ENCODE assay signal across 24 cellular contexts in genomic region chr20:41357424-41358163, GRCh38. TPM values are rescaled to one million over a fixed set of nuclear protein-coding genes. Genes with fewer than 3 reads are reported as not detected.
DNase-seq lines count a peak whose midpoint lies in the region; ATAC-seq and TF ChIP-seq lines count a peak whose summit lies in the region.
"Had no signal": no experiment of that assay in that cellular context is flagged by ENCODE, and none has a peak within 500 bp of the region (broad histone marks: within the 10 kb centered on the region; RNA-seq: fewer than 3 reads in every experiment).

No MANE protein-coding gene starts in this region.

- H3K9me3 ChIP-seq in Loucy (ENCODE audit: insufficient read depth, low read depth, low read length) = no peaks in the 10 kb centered on the region
- H3K9me3 ChIP-seq: colonic mucosa, esophagus muscularis mucosa, upper lobe of right lung had no signal

- ATAC-seq in Right ventricle myocardium inferior (peak; percentile 21), foreskin keratinocyte (no peak), left colon (no peak)
- ATAC-seq in stimulated activated effector memory CD8-positive, alpha-beta T cell treated with anti-CD3 and anti-CD28 coated beads, Interleukin-12 subunit alpha, Interleukin-12 subunit beta, amount 100 ng/mL, for 72 hours = peak; percentile 3
- ATAC-seq: activated CD8-positive, alpha-beta T cell treated with anti-CD3 and anti-CD28 coated beads, Interleukin-2, amount 10 ng/mL, durations not matched to agents 7 days and 5 days; CD8-positive, alpha-beta T cell; upper lobe of right lung had no signal

- no peak overlapping the region for H3K4me2 ChIP-seq in Loucy (ENCODE audit: low read depth, low read length, poor library complexity, severe bottlenecking)

- H3K9me3 Mint-ChIP-seq in stimulated activated effector memory CD8-positive, alpha-beta T cell treated with anti-CD3 and anti-CD28 coated beads, Interleukin-12 subunit alpha, Interleukin-12 subunit beta, amount 100 ng/mL, for 72 hours = no peaks in the 10 kb centered on the region
- H3K9me3 Mint-ChIP-seq in CD14-positive monocyte = peaks cover 0 to 4% (median 0%) of the 10 kb centered on the region in 7 donors
- no peaks in the 10 kb centered on the region for H3K9me3 Mint-ChIP-seq in activated CD4-positive, alpha-beta memory T cell treated with anti-CD3 and anti-CD28 coated beads, Interleukin-2, amount 10 ng/mL, durations not matched to agents 7 days and 5 days
- H3K9me3 Mint-ChIP-seq: activated naive CD4-positive, alpha-beta T cell treated with anti-CD3 and anti-CD28 coated beads, Interleukin-2, amount 50 U/mL, for 72 hours; CD8-positive, alpha-beta T cell; nephron; T-cell had no signal

- H3K27me3 ChIP-seq in Loucy (ENCODE audit: insufficient read depth, low read length, poor library complexity, severe bottlenecking) = no peaks in the 10 kb centered on the region
- no peaks in the 10 kb centered on the region for H3K27me3 ChIP-seq in foreskin keratinocyte
- H3K27me3 ChIP-seq: colonic mucosa, esophagus muscularis mucosa, upper lobe of right lung had no signal

- no peaks in the 10 kb centered on the region for H3K9me2 ChIP-seq in Loucy (replicated peaks; ENCODE audit: low read depth, low read length)

- CTCF ChIA-PET in activated CD4-positive, alpha-beta memory T cell treated with anti-CD3 and anti-CD28 coated beads, Interleukin-2, amount 10 ng/mL, durations not matched to agents 7 days and 5 days (lab: Charles Lee) = no interaction called here

- peaks cover 6 to 15% (median 10%) of the 10 kb centered on the region in 3 donors for H3K27me3 Mint-ChIP-seq in CD14-positive monocyte (ENCODE audit: low read depth in 3 of 3)
- H3K27me3 Mint-ChIP-seq in activated CD4-positive, alpha-beta memory T cell treated with anti-CD3 and anti-CD28 coated beads, Interleukin-2, amount 10 ng/mL, durations not matched to agents 7 days and 5 days = no peaks in the 10 kb centered on the region
- H3K27me3 Mint-ChIP-seq: T-cell had no signal

- H3K27ac Mint-ChIP-seq in stimulated activated effector memory CD8-positive, alpha-beta T cell treated with anti-CD3 and anti-CD28 coated beads, Interleukin-12 subunit alpha, Interleukin-12 subunit beta, amount 100 ng/mL, for 72 hours = no peak overlapping the region
- H3K27ac Mint-ChIP-seq in CD14-positive monocyte = no peak overlapping the region
- no peak overlapping the region for H3K27ac Mint-ChIP-seq in activated CD4-positive, alpha-beta memory T cell treated with anti-CD3 and anti-CD28 coated beads, Interleukin-2, amount 10 ng/mL, durations not matched to agents 7 days and 5 days
- H3K27ac Mint-ChIP-seq: activated CD8-positive, alpha-beta T cell treated with anti-CD3 and anti-CD28 coated beads, Interleukin-2, amount 10 ng/mL, durations not matched to agents 7 days and 5 days; activated naive CD4-positive, alpha-beta T cell treated with anti-CD3 and anti-CD28 coated beads, Interleukin-2, amount 50 U/mL, for 72 hours; CD8-positive, alpha-beta T cell; nephron; T-cell had no signal

- DNase-seq in Right ventricle myocardium inferior (ENCODE audit: missing footprints) (no peak), cardiac septum (ENCODE audit: low spot score) (no peak), foreskin keratinocyte (no peak), CD14-positive monocyte (ENCODE audit: low spot score) (no peak), left colon (no peak)
- no peak for DNase-seq in stimulated activated effector memory CD8-positive, alpha-beta T cell treated with anti-CD3 and anti-CD28 coated beads, Interleukin-12 subunit alpha, Interleukin-12 subunit beta, amount 100 ng/mL, for 72 hours (ENCODE audit: low spot score in 2 of 2)
- DNase-seq in activated CD4-positive, alpha-beta memory T cell treated with anti-CD3 and anti-CD28 coated beads, Interleukin-2, amount 10 ng/mL, durations not matched to agents 7 days and 5 days = no peak
- DNase-seq: activated CD8-positive, alpha-beta T cell treated with anti-CD3 and anti-CD28 coated beads, Interleukin-2, amount 10 ng/mL, durations not matched to agents 7 days and 5 days; activated T-cell treated with anti-CD3 and anti-CD28 coated beads, Interleukin-2, amount 50 U/mL, for 48 hours; CD8-positive, alpha-beta T cell; colonic mucosa; NCI-H1105 treated with DMSO at 0.1 percent for 48 hours; NK-92 treated with Interleukin-12 subunit alpha and Interleukin-12 subunit beta, amount 100 ng/mL, for 24 hours; stimulated activated CD4-positive, alpha-beta T cell treated with anti-CD3 and anti-CD28 coated beads, Interleukin-15, amount 100 ng/mL, for 24 hours; stimulated activated naive CD4-positive, alpha-beta T cell treated with Interleukin-2 at 50 U/mL for 16 hours; T-cell; upper lobe of right lung; WERI-Rb-1 had no signal

- no peaks in the 10 kb centered on the region for H4K20me1 ChIP-seq in Loucy (ENCODE audit: insufficient read depth, low read length, poor library complexity, severe bottlenecking)

- H2AFZ ChIP-seq in Loucy (ENCODE audit: low read length) = no peak overlapping the region

- no peak overlapping the region for H3K27ac ChIP-seq in foreskin keratinocyte
- H3K27ac ChIP-seq: colonic mucosa, esophagus muscularis mucosa, RWPE1, upper lobe of right lung, WERI-Rb-1 had no signal

- peak; percentile 51 for TF ChIP-seq CTCF in Loucy (conservative IDR thresholded peaks at IDR 0.05; ENCODE audit: low read length)
- TF ChIP-seq CTCF in foreskin keratinocyte (conservative IDR thresholded peaks at IDR 0.05) = peak; percentile 24
- TF ChIP-seq CTCF in CD14-positive monocyte (IDR thresholded peaks at IDR 0.05) = no peak

- H3K36me3 ChIP-seq in Loucy (ENCODE audit: insufficient read depth, low read length) = no peaks in the 10 kb centered on the region
- H3K36me3 ChIP-seq: colonic mucosa, upper lobe of right lung had no signal

- H3K36me3 Mint-ChIP-seq in stimulated activated effector memory CD8-positive, alpha-beta T cell treated with anti-CD3 and anti-CD28 coated beads, Interleukin-12 subunit alpha, Interleukin-12 subunit beta, amount 100 ng/mL, for 72 hours = no peaks in the 10 kb centered on the region
- no peaks in the 10 kb centered on the region for H3K36me3 Mint-ChIP-seq in CD14-positive monocyte
- no peaks in the 10 kb centered on the region for H3K36me3 Mint-ChIP-seq in activated CD4-positive, alpha-beta memory T cell treated with anti-CD3 and anti-CD28 coated beads, Interleukin-2, amount 10 ng/mL, durations not matched to agents 7 days and 5 days (ENCODE audit: low read depth)
- H3K36me3 Mint-ChIP-seq: activated naive CD4-positive, alpha-beta T cell treated with anti-CD3 and anti-CD28 coated beads, Interleukin-2, amount 50 U/mL, for 72 hours; CD8-positive, alpha-beta T cell; T-cell had no signal

- intact Hi-C loops in Right ventricle myocardium inferior (cut with DNase I) = loop anchor here (5.0 kb wide), 1 partner anchor 50 kb away; no protein-coding TSS in a partner anchor
- intact Hi-C loops in cardiac septum (cut with DNase I) = no loop called here
- intact Hi-C loops in CD14-positive monocyte (cut with micrococcal nuclease) = no loop called here
- intact Hi-C loops in left colon (cut with DNase I, micrococcal nuclease) = no loop called here

- H3K4me3 ChIP-seq in Loucy (ENCODE audit: low read length, poor library complexity, severe bottlenecking) = no peak overlapping the region
- H3K4me3 ChIP-seq: colonic mucosa, esophagus muscularis mucosa, upper lobe of right lung had no signal

- no peaks in the 10 kb centered on the region for H3F3A ChIP-seq in Loucy (ENCODE audit: low read depth)

- H3K9ac ChIP-seq in Loucy (ENCODE audit: low read depth, low read length, poor library complexity, severe bottlenecking) = no peak overlapping the region

- POLR2A ChIA-PET in activated CD4-positive, alpha-beta memory T cell treated with anti-CD3 and anti-CD28 coated beads, Interleukin-2, amount 10 ng/mL, durations not matched to agents 7 days and 5 days (lab: Charles Lee) = no interaction called here

- H3K4me1 ChIP-seq in Loucy (ENCODE audit: insufficient read depth, low read length, poor library complexity, severe bottlenecking) (no peaks in the 10 kb centered on the region), foreskin keratinocyte (no peaks in the 10 kb centered on the region)
- H3K4me1 ChIP-seq: colonic mucosa, upper lobe of right lung had no signal

- no peaks in the 10 kb centered on the region for H3K79me2 ChIP-seq in Loucy (ENCODE audit: insufficient read depth, low read length)

- no peaks in the 10 kb centered on the region for H3K4me1 Mint-ChIP-seq in stimulated activated effector memory CD8-positive, alpha-beta T cell treated with anti-CD3 and anti-CD28 coated beads, Interleukin-12 subunit alpha, Interleukin-12 subunit beta, amount 100 ng/mL, for 72 hours
- no peaks in the 10 kb centered on the region for H3K4me1 Mint-ChIP-seq in CD14-positive monocyte
- H3K4me1 Mint-ChIP-seq in activated CD4-positive, alpha-beta memory T cell treated with anti-CD3 and anti-CD28 coated beads, Interleukin-2, amount 10 ng/mL, durations not matched to agents 7 days and 5 days = no peaks in the 10 kb centered on the region
- H3K4me1 Mint-ChIP-seq: nephron, T-cell had no signal

- no peak overlapping the region for H3K4me3 Mint-ChIP-seq in stimulated activated effector memory CD8-positive, alpha-beta T cell treated with anti-CD3 and anti-CD28 coated beads, Interleukin-12 subunit alpha, Interleukin-12 subunit beta, amount 100 ng/mL, for 72 hours
- H3K4me3 Mint-ChIP-seq in CD14-positive monocyte = no peak overlapping the region
- no peak overlapping the region for H3K4me3 Mint-ChIP-seq in activated CD4-positive, alpha-beta memory T cell treated with anti-CD3 and anti-CD28 coated beads, Interleukin-2, amount 10 ng/mL, durations not matched to agents 7 days and 5 days
- H3K4me3 Mint-ChIP-seq: activated CD8-positive, alpha-beta T cell treated with anti-CD3 and anti-CD28 coated beads, Interleukin-2, amount 10 ng/mL, durations not matched to agents 7 days and 5 days; CD8-positive, alpha-beta T cell; nephron; T-cell had no signal

RNA-seq across cellular contexts. Expression of gene EMILIN3, which starts 9.0 kb away (rescaled TPM):
- total RNA-seq in Right ventricle myocardium inferior = 6.6 TPM
- total RNA-seq in cardiac septum = 0.51 TPM
- total RNA-seq in foreskin keratinocyte = 0.04 TPM in 1 of 2 replicates, not detected in the other
- 0.02 and 0.03 TPM in 2 replicates for polyA plus RNA-seq in foreskin keratinocyte
- polyA plus RNA-seq in CD14-positive monocyte = not detected
- total RNA-seq in activated CD4-positive, alpha-beta memory T cell treated with anti-CD3 and anti-CD28 coated beads, Interleukin-2, amount 10 ng/mL, durations not matched to agents 7 days and 5 days = not detected
- under 1 TPM in 1 of 2 donors, not detected in 1; 0.47 TPM for total RNA-seq in left colon
- total RNA-seq: activated CD8-positive, alpha-beta T cell treated with anti-CD3 and anti-CD28 coated beads, Interleukin-2, amount 10 ng/mL, durations not matched to agents 7 days and 5 days; CD8-positive, alpha-beta T cell; pulmonary artery endothelial cell; T-cell; upper lobe of right lung had no signal

RNA-seq across cellular contexts. Expression of gene LPIN3, which starts 17.0 kb away (rescaled TPM):
- total RNA-seq in Right ventricle myocardium inferior = 18.1 TPM
- 26.9 TPM for total RNA-seq in cardiac septum
- total RNA-seq in foreskin keratinocyte = 14.6 and 16.9 TPM in 2 replicates
- polyA plus RNA-seq in foreskin keratinocyte = 9.2 and 9.6 TPM in 2 replicates
- not detected for polyA plus RNA-seq in CD14-positive monocyte
- total RNA-seq in activated CD4-positive, alpha-beta memory T cell treated with anti-CD3 and anti-CD28 coated beads, Interleukin-2, amount 10 ng/mL, durations not matched to agents 7 days and 5 days = under 1 TPM; 0.65 to 0.68 TPM
- 10 to 100 TPM; 45.5 to 57.0 TPM for total RNA-seq in left colon

RNA-seq across cellular contexts. Expression of gene ZHX3, which starts 40.1 kb away (rescaled TPM):
- 34.5 TPM for total RNA-seq in Right ventricle myocardium inferior
- 33.2 TPM for total RNA-seq in cardiac septum
- 20.3 and 22.4 TPM in 2 replicates for total RNA-seq in foreskin keratinocyte
- 9.0 and 9.2 TPM in 2 replicates for polyA plus RNA-seq in foreskin keratinocyte
- 1 to 10 TPM in 1 of 2 donors, under 1 TPM in 1; 0.58 to 1.1 TPM for polyA plus RNA-seq in CD14-positive monocyte
- total RNA-seq in activated CD4-positive, alpha-beta memory T cell treated with anti-CD3 and anti-CD28 coated beads, Interleukin-2, amount 10 ng/mL, durations not matched to agents 7 days and 5 days = 1 to 10 TPM; 5.9 to 8.7 TPM
- total RNA-seq in left colon = 10 to 100 TPM; 31.7 to 35.3 TPM

Comparison
In these comparisons a context has a peak if more than half of its experiments do, and no peak if none do; other contexts are left out.
1. ATAC-seq: peak in Right ventricle myocardium inferior (single experiment) and stimulated activated effector memory CD8-positive, alpha-beta T cell treated with anti-CD3 and anti-CD28 coated beads, Interleukin-12 subunit alpha, Interleukin-12 subunit beta, amount 100 ng/mL, for 72 hours (single experiment); none in foreskin keratinocyte (single experiment) and left colon (single experiment).